24 cellular contexts compared by ENCODE assay signal in genomic region chr19:40232949-40233810, GRCh38. TPM values are rescaled to one million over a fixed set of nuclear protein-coding genes. Genes with fewer than 3 reads are reported as not detected.
DNase-seq lines count a peak whose midpoint lies in the region; ATAC-seq, FAIRE-seq and TF ChIP-seq lines count a peak whose summit lies in the region.
"Had no signal": no experiment of that assay in that cellular context is flagged by ENCODE, and none has a peak within 500 bp of the region (broad histone marks: within the 10 kb centered on the region; RNA-seq: fewer than 3 reads in every experiment).

No MANE protein-coding gene starts in this region.

- no peak overlapping the region for H3K4me2 ChIP-seq in H1 (ENCODE audit: insufficient read depth in 1 of 2, low read depth in 2 of 2, low read length in 2 of 2)
- H3K4me2 ChIP-seq: BLaER1 had no signal

- TF ChIP-seq EP300 in H1 (IDR thresholded peaks at IDR 0.05; ENCODE audit: borderline replicate concordance in 1 of 2, low read depth in 2 of 2, low read length in 2 of 2) = no peak

- no peak overlapping the region for H3K18ac ChIP-seq in H1 (ENCODE audit: extremely low read depth, low read length)

- DNase-seq in cardiac muscle cell (ENCODE audit: low read depth in 1 of 2, low spot score in 1 of 2) = no peak
- DNase-seq in left cardiac atrium = no peak
- DNase-seq in H1 (ENCODE audit: low read depth in 1 of 2, low spot score in 2 of 2) = no peak
- no peak for DNase-seq in sciatic nerve (ENCODE audit: low spot score)
- no peak for DNase-seq in NCI-H510A (lab: John Stamatoyannopoulos, UW)
- DNase-seq in HPDE6-E6E7 (ENCODE audit: extremely low spot score) = no peak
- DNase-seq: CD8-positive, alpha-beta T cell; DMS53; EL; Karpas-422; MG63; NCI-H1092; NCI-H1436 treated with DMSO at 0.1 percent for 48 hours; NCI-H2029; NCI-H2171; NCI-H446; NCI-H69 had no signal

- H3K56ac ChIP-seq in H1 (replicated peaks; ENCODE audit: insufficient read length, low read depth, low read length) = no peak overlapping the region

- H3K4ac ChIP-seq in H1 (replicated peaks; ENCODE audit: insufficient read length, low read depth, low read length) = no peak overlapping the region

- no peak for FAIRE-seq in H1 (lab: Jason Lieb, UNC)
- FAIRE-seq: A204.1, GM12891, GM19239 had no signal

- no peak overlapping the region for H4K5ac ChIP-seq in H1 (ENCODE audit: insufficient read length, low read depth, low read length)

- POLR2A ChIA-PET in H1 (lab: Charles Lee; ENCODE audit: partially characterized antibody) = interaction anchor here (0.7 kb wide), 1 partner anchor 14 kb away, joined by 3 read pairs; no protein-coding TSS in a partner anchor

- no peak overlapping the region for H2AFZ ChIP-seq in H1 (ENCODE audit: low read length)
- H2AFZ ChIP-seq: GM23248 had no signal

- no peak overlapping the region for H2BK5ac ChIP-seq in H1 (ENCODE audit: low read depth, low read length)

- H3K79me2 ChIP-seq in H1 (ENCODE audit: control insufficient read depth in 1 of 2, insufficient read depth in 2 of 2, low read length in 2 of 2) = no peaks in the 10 kb centered on the region

- peaks cover 10% of the 10 kb centered on the region for H3K36me3 ChIP-seq in cardiac muscle cell
- H3K36me3 ChIP-seq in HUES64 (ENCODE audit: insufficient read depth, low read length) = peaks cover 26% of the 10 kb centered on the region
- H3K36me3 ChIP-seq in H1 (ENCODE audit: control insufficient read depth in 2 of 4, insufficient read depth in 4 of 4, low read length in 3 of 4) = peaks cover 0 to 10% (median 4%) of the 10 kb centered on the region in 4 experiments; a peak in 4 of 8 replicates

- no peaks in the 10 kb centered on the region for H3K23me2 ChIP-seq in H1 (ENCODE audit: low read depth, low read length)

- H2BK120ac ChIP-seq in H1 (replicated peaks; ENCODE audit: low read depth, low read length) = no peak overlapping the region

- no peak overlapping the region for H2BK20ac ChIP-seq in H1 (ENCODE audit: low read length)

- TF ChIP-seq CTCF in cardiac muscle cell (IDR thresholded peaks at IDR 0.05; ENCODE audit: low read depth, low read length) (no peak), H1 (IDR thresholded peaks at IDR 0.05; ENCODE audit: control extremely low read depth in 1 of 3, insufficient read depth in 1 of 3, low read depth in 1 of 3, low read length in 3 of 3) (no peak)

- H3K4me1 ChIP-seq in cardiac muscle cell (ENCODE audit: low read depth) = peaks cover 11% of the 10 kb centered on the region
- peaks cover 23% of the 10 kb centered on the region for H3K4me1 ChIP-seq in HUES64 (ENCODE audit: insufficient read depth, low read length)
- H3K4me1 ChIP-seq in H1 (replicated peaks in 1 of 4; ENCODE audit: control insufficient read depth in 3 of 4, insufficient read depth in 4 of 4, low read length in 3 of 4) = peaks cover 0 to 20% (median 13%) of the 10 kb centered on the region in 4 experiments; a peak in 6 of 7 replicates

- peak overlapping the region; percentile 18; the same call in 1 of the 2 replicates for H4K8ac ChIP-seq in H1 (ENCODE audit: extremely low read depth, insufficient read depth, low read length)

- H3K27me3 ChIP-seq in cardiac muscle cell = no peaks in the 10 kb centered on the region
- H3K27me3 ChIP-seq in HUES64 (ENCODE audit: insufficient read depth, low read length) = no peaks in the 10 kb centered on the region
- H3K27me3 ChIP-seq in H1 (replicated peaks in 1 of 4; ENCODE audit: control insufficient read depth in 3 of 4, extremely low read depth in 1 of 4, insufficient read depth in 3 of 4, low read length in 3 of 4) = 0 out of 7 replicates have a peak, but pooled peaks cover 0 to under 1% (median 0%) of the 10 kb centered on the region in 4 experiments
- H3K27me3 ChIP-seq: MG63 had no signal

- H3K4me3 ChIP-seq in cardiac muscle cell (no peak overlapping the region), HUES64 (ENCODE audit: low read length) (no peak overlapping the region), H1 (ENCODE audit: extremely low read depth in 1 of 4, insufficient read depth in 2 of 4, low read depth in 3 of 4, low read length in 4 of 4) (no peak overlapping the region)
- H3K4me3 ChIP-seq: BLaER1, GM23248, MG63 had no signal

- TF ChIP-seq RAD21 in H1 (IDR thresholded peaks at IDR 0.05 in 1 of 2, conservative IDR thresholded peaks at IDR 0.05 in 1 of 2; ENCODE audit: low read depth in 2 of 2, low read length in 2 of 2) = no peak

- H3K9ac ChIP-seq in HUES64 (ENCODE audit: low read depth, low read length) = no peak overlapping the region
- no peak overlapping the region for H3K9ac ChIP-seq in H1 (replicated peaks in 1 of 4; ENCODE audit: extremely low read depth in 1 of 4, low read depth in 3 of 4, low read length in 3 of 4)
- H3K9ac ChIP-seq: BLaER1, GM23248 had no signal

- CTCF ChIA-PET in H1 (lab: Charles Lee; ENCODE audit: partially characterized antibody) = interaction anchor here (0.5 to 3.6 kb wide), 6 partner anchors 10 to 72 kb away, joined by 3 to 17 read pairs (median 3); partner anchors contain the start of gene TTC9B

- peaks cover 0 to 7% of the 10 kb centered on the region in 2 experiments for H4K20me1 ChIP-seq in H1 (replicated peaks in 1 of 2; ENCODE audit: control insufficient read depth in 1 of 2, insufficient read depth in 2 of 2, low read length in 2 of 2)

- H3K9me3 ChIP-seq in cardiac muscle cell (ENCODE audit: low read depth) = no peaks in the 10 kb centered on the region
- H3K9me3 ChIP-seq in HUES64 (ENCODE audit: insufficient read depth, low read depth, low read length) = no peaks in the 10 kb centered on the region
- H3K9me3 ChIP-seq in H1 (ENCODE audit: insufficient read depth in 2 of 2, low read depth in 1 of 2, low read length in 1 of 2) = no peaks in the 10 kb centered on the region
- H3K9me3 ChIP-seq: BLaER1, MG63 had no signal

- ATAC-seq in left cardiac atrium (no peak), sciatic nerve (peak; percentile 1)
- ATAC-seq: CD8-positive, alpha-beta T cell had no signal

- H2AK5ac ChIP-seq in H1 (ENCODE audit: low read depth, low read length) = no peak overlapping the region

- H3K27ac ChIP-seq in cardiac muscle cell (peak overlapping the region; percentile 79), HUES64 (ENCODE audit: low read depth, low read length) (peak overlapping the region; percentile 18; the same call in 1 of the 2 replicates), H1 (ENCODE audit: low read depth, low read length) (no peak overlapping the region)
- H3K27ac ChIP-seq: BLaER1, GM23248 had no signal

- WGBS in HUES64 = 93% methylated on average over 25 of the region's 25 CpGs
- 94% methylated on average over 19 of the region's 25 CpGs; no CpG with 5 or more reads in 1 of the 2 experiments for WGBS in H1 (ENCODE audit: extremely low coverage in 1 of 2, insufficient coverage in 1 of 2, insufficient read length in 1 of 2, insufficient replicate concordance in 2 of 2, low coverage in 1 of 2, low lambda C conversion rate in 2 of 2, missing lambda C conversion rate in 1 of 2), 2 experiments

- H4K91ac ChIP-seq in H1 (replicated peaks; ENCODE audit: insufficient read length, low read length) = no peak overlapping the region

- intact Hi-C loops in left cardiac atrium (cut with DNase I) (no loop called here), sciatic nerve (cut with DNase I) (no loop called here)

- TF ChIP-seq POLR2A in H1 (IDR thresholded peaks at IDR 0.05; ENCODE audit: control extremely low read depth in 1 of 2, low read depth in 2 of 2, low read length in 2 of 2) = no peak

- no peaks in the 10 kb centered on the region for H3K79me1 ChIP-seq in H1 (ENCODE audit: low read depth, low read length)

- no peak overlapping the region for H2BK12ac ChIP-seq in H1 (ENCODE audit: low read depth, low read length)

- H3K14ac ChIP-seq in H1 (ENCODE audit: insufficient read length) = no peak overlapping the region

- H3K23ac ChIP-seq in H1 (ENCODE audit: insufficient read length) = no peak overlapping the region

- H2BK15ac ChIP-seq in H1 (ENCODE audit: low read length) = no peak overlapping the region

RNA-seq across cellular contexts. Expression of gene CCNP, which starts 6.7 kb away (rescaled TPM):
- total RNA-seq in cardiac muscle cell (0.21 TPM in 1 of 2 replicates, not detected in the other), left cardiac atrium (under 1 TPM; 0.15 to 0.31 TPM), sciatic nerve (0.40 TPM)
- polyA plus RNA-seq in cardiac muscle cell (0.31 TPM in 1 of 2 replicates, not detected in the other), H1 (2011; rRNA removed) (2.1 and 4.6 TPM in 2 replicates)
- not detected for polyA plus RNA-seq in HUES64 (2013, experiment 1 of 2)
- polyA plus RNA-seq in HUES64 (2013, experiment 2 of 2) = not detected
- total RNA-seq in H1 (2021; fragmentation: NEBNext Ultra II Directional; extraction: Animal tissue kit (Norgen Biotek cat#: 25700)) = 0.63 and 1.9 TPM in 2 replicates
- polyA plus RNA-seq in H1 (2011; cell fraction: cytosol; rRNA removed) = 2.6 TPM
- 3.3 TPM for polyA plus RNA-seq in H1 (2011; cell fraction: nucleus; rRNA removed)
- 1.2 to 2.1 TPM (median 1.7 TPM) in 4 replicates for polyA plus RNA-seq in H1 (2012, experiment 1 of 2)
- polyA plus RNA-seq in H1 (2012, experiment 2 of 2) = 1.0 TPM
- polyA plus RNA-seq in H1 (2013, experiment 1 of 2) = 0.87 TPM
- polyA plus RNA-seq in H1 (2013, experiment 2 of 2) = 0.81 TPM
- polyA minus RNA-seq in H1 (2011; rRNA and poly(A)+ RNA removed) = 0.28 and 0.66 TPM in 2 replicates
- polyA minus RNA-seq in H1 (2011; cell fraction: cytosol; rRNA and poly(A)+ RNA removed) = 2.8 TPM
- 1.2 TPM for polyA minus RNA-seq in H1 (2011; cell fraction: nucleus; rRNA and poly(A)+ RNA removed)
- total RNA-seq: GM23248, RPMI7951 had no signal

RNA-seq across cellular contexts. Expression of gene TTC9B, which starts 15.0 kb away (rescaled TPM):
- not detected in 2 replicates for total RNA-seq in cardiac muscle cell
- polyA plus RNA-seq in cardiac muscle cell = 0.13 and 0.20 TPM in 2 replicates
- not detected for total RNA-seq in left cardiac atrium
- polyA plus RNA-seq in HUES64 (2013, experiment 1 of 2) = 0.20 TPM
- polyA plus RNA-seq in HUES64 (2013, experiment 2 of 2) = not detected
- total RNA-seq in H1 (2021; fragmentation: NEBNext Ultra II Directional; extraction: Animal tissue kit (Norgen Biotek cat#: 25700)) = not detected in 2 replicates
- polyA plus RNA-seq in H1 (2011; rRNA removed) = 0.24 and 0.26 TPM in 2 replicates
- polyA plus RNA-seq in H1 (2011; cell fraction: cytosol; rRNA removed) = 0.22 TPM
- 0.13 TPM for polyA plus RNA-seq in H1 (2011; cell fraction: nucleus; rRNA removed)
- polyA plus RNA-seq in H1 (2012, experiment 1 of 2) = 0.25 to 0.59 TPM (median 0.46 TPM) in 3 of 4 replicates, not detected in the other
- polyA plus RNA-seq in H1 (2012, experiment 2 of 2) = 0.10 TPM
- polyA plus RNA-seq in H1 (2013, experiment 1 of 2) = 0.28 TPM
- 0.18 TPM for polyA plus RNA-seq in H1 (2013, experiment 2 of 2)
- not detected in 2 replicates for polyA minus RNA-seq in H1 (2011; rRNA and poly(A)+ RNA removed)
- polyA minus RNA-seq in H1 (2011; cell fraction: cytosol; rRNA and poly(A)+ RNA removed) = not detected
- 0.30 TPM for polyA minus RNA-seq in H1 (2011; cell fraction: nucleus; rRNA and poly(A)+ RNA removed)
- not detected for total RNA-seq in sciatic nerve
- total RNA-seq: CD8-positive, alpha-beta T cell; GM23248; RPMI7951 had no signal
- polyA plus RNA-seq: GM23248 had no signal

RNA-seq across cellular contexts. Expression of gene MAP3K10, which starts 42.0 kb away (rescaled TPM):
- 19.8 and 30.5 TPM in 2 replicates for total RNA-seq in cardiac muscle cell
- polyA plus RNA-seq in cardiac muscle cell = 8.9 and 10.0 TPM in 2 replicates
- total RNA-seq in left cardiac atrium = 10 to 100 TPM; 17.3 to 19.9 TPM
- 10.2 TPM for polyA plus RNA-seq in HUES64 (2013, experiment 1 of 2)
- 11.0 TPM for polyA plus RNA-seq in HUES64 (2013, experiment 2 of 2)
- total RNA-seq in H1 (2021; fragmentation: NEBNext Ultra II Directional; extraction: Animal tissue kit (Norgen Biotek cat#: 25700)) = 15.9 and 18.3 TPM in 2 replicates
- polyA plus RNA-seq in H1 (2011; rRNA removed) = 4.9 and 9.2 TPM in 2 replicates
- polyA plus RNA-seq in H1 (2011; cell fraction: cytosol; rRNA removed) = 8.4 TPM
- 30.4 TPM for polyA plus RNA-seq in H1 (2011; cell fraction: nucleus; rRNA removed)
- polyA plus RNA-seq in H1 (2012, experiment 1 of 2) = 10.2 to 16.6 TPM (median 13.2 TPM) in 4 replicates
- polyA plus RNA-seq in H1 (2012, experiment 2 of 2) = 6.7 TPM
- polyA plus RNA-seq in H1 (2013, experiment 1 of 2) = 8.6 TPM
- polyA plus RNA-seq in H1 (2013, experiment 2 of 2) = 7.6 TPM
- polyA minus RNA-seq in H1 (2011; rRNA and poly(A)+ RNA removed) = 6.4 and 8.4 TPM in 2 replicates
- polyA minus RNA-seq in H1 (2011; cell fraction: cytosol; rRNA and poly(A)+ RNA removed) = 11.9 TPM
- polyA minus RNA-seq in H1 (2011; cell fraction: nucleus; rRNA and poly(A)+ RNA removed) = 18.3 TPM
- total RNA-seq in sciatic nerve = 19.8 TPM

RNA-seq across cellular contexts. Expression of gene AKT2, which starts 52.0 kb away (rescaled TPM):
- total RNA-seq in cardiac muscle cell = 119 and 193 TPM in 2 replicates
- polyA plus RNA-seq in cardiac muscle cell = 60.1 and 80.1 TPM in 2 replicates
- total RNA-seq in left cardiac atrium = 100 to 1,000 TPM; 110 to 119 TPM
- polyA plus RNA-seq in HUES64 (2013, experiment 1 of 2) = 65.5 TPM
- polyA plus RNA-seq in HUES64 (2013, experiment 2 of 2) = 63.8 TPM
- total RNA-seq in H1 (2021; fragmentation: NEBNext Ultra II Directional; extraction: Animal tissue kit (Norgen Biotek cat#: 25700)) = 137 and 151 TPM in 2 replicates
- 183 and 252 TPM in 2 replicates for polyA plus RNA-seq in H1 (2011; rRNA removed)
- polyA plus RNA-seq in H1 (2011; cell fraction: cytosol; rRNA removed) = 155 TPM
- polyA plus RNA-seq in H1 (2011; cell fraction: nucleus; rRNA removed) = 441 TPM
- polyA plus RNA-seq in H1 (2012, experiment 1 of 2) = 88.9 to 168 TPM (median 110 TPM) in 4 replicates
- polyA plus RNA-seq in H1 (2012, experiment 2 of 2) = 68.5 TPM
- polyA plus RNA-seq in H1 (2013, experiment 1 of 2) = 95.7 TPM
- polyA plus RNA-seq in H1 (2013, experiment 2 of 2) = 92.0 TPM
- polyA minus RNA-seq in H1 (2011; rRNA and poly(A)+ RNA removed) = 126 and 143 TPM in 2 replicates
- polyA minus RNA-seq in H1 (2011; cell fraction: cytosol; rRNA and poly(A)+ RNA removed) = 85.3 TPM
- polyA minus RNA-seq in H1 (2011; cell fraction: nucleus; rRNA and poly(A)+ RNA removed) = 82.5 TPM
- total RNA-seq in sciatic nerve = 130 TPM
